In the genomic region with DNA sequence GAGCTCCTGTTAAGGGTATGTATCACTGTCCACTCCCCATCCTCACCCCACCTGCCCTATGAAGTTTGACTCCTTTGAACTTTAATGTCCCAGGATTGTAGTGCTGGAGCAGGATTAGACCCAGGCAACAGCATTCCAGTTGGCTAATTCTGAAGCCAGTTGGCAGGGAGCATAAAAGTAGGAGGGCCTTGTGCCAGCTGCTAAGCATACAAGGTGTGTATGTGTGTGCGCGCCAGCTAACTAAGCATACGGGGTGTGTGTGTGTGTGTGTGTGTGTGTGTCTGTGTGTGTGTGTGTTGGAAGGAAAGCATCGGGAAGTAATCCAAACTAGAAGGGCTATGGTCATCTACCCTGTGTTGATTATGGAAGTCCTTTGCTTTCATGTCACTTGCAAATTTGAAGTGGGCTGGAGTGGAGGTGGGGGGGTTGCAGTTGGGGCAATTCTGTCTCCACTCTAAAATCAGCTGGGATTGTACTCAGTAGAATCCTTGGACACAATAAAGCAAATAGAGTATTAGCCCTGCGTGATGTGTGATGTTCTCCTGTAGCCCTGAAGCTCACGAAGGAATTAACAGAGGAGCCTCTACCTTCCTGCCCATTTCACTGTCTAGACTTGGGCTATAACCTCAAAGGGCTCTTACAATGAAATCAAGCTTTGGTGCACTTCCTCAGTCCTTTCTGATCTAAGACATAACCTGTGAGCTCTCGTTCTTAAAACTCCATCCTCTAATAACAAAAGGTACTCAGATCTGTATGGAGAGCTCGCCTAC, we compare ENCODE assay signal across 1 cellular context.
TF ChIP-seq lines count a peak whose summit lies in the region.

No MANE protein-coding gene starts in this region.

TF ChIP-seq in liver, 16 proteins besides CTCF, POLR2A, EP300 and RAD21 (continued from another document):
- TF ChIP-seq, protein P1, sequence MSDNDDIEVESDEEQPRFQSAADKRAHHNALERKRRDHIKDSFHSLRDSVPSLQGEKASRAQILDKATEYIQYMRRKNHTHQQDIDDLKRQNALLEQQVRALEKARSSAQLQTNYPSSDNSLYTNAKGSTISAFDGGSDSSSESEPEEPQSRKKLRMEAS (IDR thresholded peaks at IDR 0.05), result peak; percentile 41
- TF ChIP-seq, protein P2, sequence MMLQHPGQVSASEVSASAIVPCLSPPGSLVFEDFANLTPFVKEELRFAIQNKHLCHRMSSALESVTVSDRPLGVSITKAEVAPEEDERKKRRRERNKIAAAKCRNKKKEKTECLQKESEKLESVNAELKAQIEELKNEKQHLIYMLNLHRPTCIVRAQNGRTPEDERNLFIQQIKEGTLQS (IDR thresholded peaks at IDR 0.05), result peak; percentile 15
- peak in 1 of 2 donors; percentile 26 for TF ChIP-seq JUND (IDR thresholded peaks at IDR 0.05)
- TF ChIP-seq HNF4A (conservative IDR thresholded peaks at IDR 0.05), result peak; percentile 64 to 75
- TF ChIP-seq EGR1 (IDR thresholded peaks at IDR 0.05; ENCODE audit: low read depth in 2 of 2), result no peak
- no peak for TF ChIP-seq HNF4G (IDR thresholded peaks at IDR 0.05)
- TF ChIP-seq, protein P3, sequence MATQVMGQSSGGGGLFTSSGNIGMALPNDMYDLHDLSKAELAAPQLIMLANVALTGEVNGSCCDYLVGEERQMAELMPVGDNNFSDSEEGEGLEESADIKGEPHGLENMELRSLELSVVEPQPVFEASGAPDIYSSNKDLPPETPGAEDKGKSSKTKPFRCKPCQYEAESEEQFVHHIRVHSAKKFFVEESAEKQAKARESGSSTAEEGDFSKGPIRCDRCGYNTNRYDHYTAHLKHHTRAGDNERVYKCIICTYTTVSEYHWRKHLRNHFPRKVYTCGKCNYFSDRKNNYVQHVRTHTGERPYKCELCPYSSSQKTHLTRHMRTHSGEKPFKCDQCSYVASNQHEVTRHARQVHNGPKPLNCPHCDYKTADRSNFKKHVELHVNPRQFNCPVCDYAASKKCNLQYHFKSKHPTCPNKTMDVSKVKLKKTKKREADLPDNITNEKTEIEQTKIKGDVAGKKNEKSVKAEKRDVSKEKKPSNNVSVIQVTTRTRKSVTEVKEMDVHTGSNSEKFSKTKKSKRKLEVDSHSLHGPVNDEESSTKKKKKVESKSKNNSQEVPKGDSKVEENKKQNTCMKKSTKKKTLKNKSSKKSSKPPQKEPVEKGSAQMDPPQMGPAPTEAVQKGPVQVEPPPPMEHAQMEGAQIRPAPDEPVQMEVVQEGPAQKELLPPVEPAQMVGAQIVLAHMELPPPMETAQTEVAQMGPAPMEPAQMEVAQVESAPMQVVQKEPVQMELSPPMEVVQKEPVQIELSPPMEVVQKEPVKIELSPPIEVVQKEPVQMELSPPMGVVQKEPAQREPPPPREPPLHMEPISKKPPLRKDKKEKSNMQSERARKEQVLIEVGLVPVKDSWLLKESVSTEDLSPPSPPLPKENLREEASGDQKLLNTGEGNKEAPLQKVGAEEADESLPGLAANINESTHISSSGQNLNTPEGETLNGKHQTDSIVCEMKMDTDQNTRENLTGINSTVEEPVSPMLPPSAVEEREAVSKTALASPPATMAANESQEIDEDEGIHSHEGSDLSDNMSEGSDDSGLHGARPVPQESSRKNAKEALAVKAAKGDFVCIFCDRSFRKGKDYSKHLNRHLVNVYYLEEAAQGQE (IDR thresholded peaks at IDR 0.05), result peak; percentile 51
- no peak for TF ChIP-seq FOXA1 (IDR thresholded peaks at IDR 0.05)
- no peak for TF ChIP-seq NR2F2 (IDR thresholded peaks at IDR 0.05)
- peak in 1 of 2 donors; percentile 28 for TF ChIP-seq GABPA (IDR thresholded peaks at IDR 0.05 in 1 of 2, conservative IDR thresholded peaks at IDR 0.05 in 1 of 2)
